Comparison of ENCODE assay signal across 8 cellular contexts in genomic region chr7:74454948-74455804, GRCh38. TPM values are rescaled to one million over a fixed set of nuclear protein-coding genes. Genes with fewer than 3 reads are reported as not detected.
DNase-seq lines count a peak whose midpoint lies in the region; ATAC-seq and TF ChIP-seq lines count a peak whose summit lies in the region.

No MANE protein-coding gene starts in this region.

- DNase-seq in activated naive CD8-positive, alpha-beta T cell treated with anti-CD3 and anti-CD28 coated beads for 36 hours = no peak
- DNase-seq in coronary artery (ENCODE audit: low spot score) = no peak
- peak in 1 of 2 donors; percentile 36 for DNase-seq in uterus
- no peak for DNase-seq in effector memory CD4-positive, alpha-beta T cell

- H3K9me3 ChIP-seq in mesodermal cell (ENCODE audit: control insufficient read depth, low read length) = no peaks in the 10 kb centered on the region
- no peaks in the 10 kb centered on the region for H3K9me3 ChIP-seq in uterus
- H3K9me3 ChIP-seq in effector memory CD4-positive, alpha-beta T cell (ENCODE audit: control insufficient read depth, low read length) = no peaks in the 10 kb centered on the region

- H3K4me3 ChIP-seq in coronary artery (peak overlapping the region; percentile 94), mesodermal cell (ENCODE audit: extremely low read depth, insufficient read depth, low read length, poor library complexity, severe bottlenecking) (peak overlapping the region; percentile 64), uterus (peak overlapping the region in 1 of 2 donors; percentile 78)
- H3K4me3 ChIP-seq in effector memory CD4-positive, alpha-beta T cell (ENCODE audit: insufficient read depth, low read depth, low read length, poor library complexity, severe bottlenecking) = no peak overlapping the region

- peaks cover 13% of the 10 kb centered on the region for H3K4me1 Mint-ChIP-seq in activated naive CD8-positive, alpha-beta T cell (ENCODE audit: low read depth)
- H3K4me1 Mint-ChIP-seq in activated naive CD8-positive, alpha-beta T cell treated with anti-CD3 and anti-CD28 coated beads for 36 hours = peaks cover 15% of the 10 kb centered on the region

- 77 to 80% methylated on average over 21 to 24 of the region's 24 CpGs for WGBS in mesodermal cell (ENCODE audit: insufficient coverage in 2 of 2), 2 experiments

- TF ChIP-seq CTCF in coronary artery (IDR thresholded peaks at IDR 0.05) (no peak), uterus (IDR thresholded peaks at IDR 0.05) (no peak)

- H3K4me3 Mint-ChIP-seq in activated naive CD8-positive, alpha-beta T cell = peak overlapping the region; percentile 38
- no peak overlapping the region for H3K4me3 Mint-ChIP-seq in activated naive CD8-positive, alpha-beta T cell treated with anti-CD3 and anti-CD28 coated beads for 36 hours

- peaks cover 9% of the 10 kb centered on the region for H3K36me3 ChIP-seq in mesodermal cell (ENCODE audit: control insufficient read depth, insufficient read depth, low read length)
- no peaks in the 10 kb centered on the region for H3K36me3 ChIP-seq in uterus
- no peaks in the 10 kb centered on the region for H3K36me3 ChIP-seq in effector memory CD4-positive, alpha-beta T cell (ENCODE audit: control insufficient read depth, insufficient read depth, low read length)

- H3K36me3 Mint-ChIP-seq in activated naive CD8-positive, alpha-beta T cell = no peaks in the 10 kb centered on the region
- H3K36me3 Mint-ChIP-seq in activated naive CD8-positive, alpha-beta T cell treated with anti-CD3 and anti-CD28 coated beads for 36 hours = no peaks in the 10 kb centered on the region

- no peaks in the 10 kb centered on the region for H3K27me3 ChIP-seq in uterus
- H3K27me3 ChIP-seq in effector memory CD4-positive, alpha-beta T cell (replicated peaks; ENCODE audit: control insufficient read depth, insufficient read depth, low read length, poor library complexity, severe bottlenecking) = no peaks in the 10 kb centered on the region

- no peak overlapping the region for H3K27ac Mint-ChIP-seq in activated naive CD8-positive, alpha-beta T cell
- H3K27ac Mint-ChIP-seq in activated naive CD8-positive, alpha-beta T cell treated with anti-CD3 and anti-CD28 coated beads for 36 hours = no peak overlapping the region

- H3K27me3 Mint-ChIP-seq in activated naive CD8-positive, alpha-beta T cell = no peaks in the 10 kb centered on the region
- H3K27me3 Mint-ChIP-seq in activated naive CD8-positive, alpha-beta T cell treated with anti-CD3 and anti-CD28 coated beads for 36 hours = no peaks in the 10 kb centered on the region

- ATAC-seq in GM19455 (IDR thresholded peaks at IDR 0.05; ENCODE audit: unreplicated experiment) (no peak), GM21528 (IDR thresholded peaks at IDR 0.05; ENCODE audit: low FRiP score, unreplicated experiment) (no peak)

- no peak for TF ChIP-seq POLR2A in uterus (IDR thresholded peaks at IDR 0.05)

- H3K4me1 ChIP-seq in mesodermal cell (ENCODE audit: control insufficient read depth, insufficient read depth, low read length, poor library complexity, severe bottlenecking) (peaks cover 3% of the 10 kb centered on the region), uterus (no peaks in the 10 kb centered on the region)
- peaks cover 14% of the 10 kb centered on the region for H3K4me1 ChIP-seq in effector memory CD4-positive, alpha-beta T cell (ENCODE audit: control insufficient read depth, insufficient read depth, low read length, poor library complexity, severe bottlenecking)

- intact Hi-C loops in uterus (cut with DNase I; ENCODE audit: low total_unique reads) = no loop called here

- no peaks in the 10 kb centered on the region for H3K9me3 Mint-ChIP-seq in activated naive CD8-positive, alpha-beta T cell (ENCODE audit: low read depth)
- no peaks in the 10 kb centered on the region for H3K9me3 Mint-ChIP-seq in activated naive CD8-positive, alpha-beta T cell treated with anti-CD3 and anti-CD28 coated beads for 36 hours

- H3K27ac ChIP-seq in coronary artery = peak overlapping the region; percentile 76 to 79
- peak overlapping the region; percentile 16 for H3K27ac ChIP-seq in mesodermal cell (ENCODE audit: low read depth, low read length, severe bottlenecking)
- peak overlapping the region; percentile 95 to 98 for H3K27ac ChIP-seq in uterus
- no peak overlapping the region for H3K27ac ChIP-seq in effector memory CD4-positive, alpha-beta T cell (ENCODE audit: insufficient read depth, low read length, poor library complexity, severe bottlenecking)

RNA-seq across cellular contexts. Expression of gene GTF2IRD1, which starts 1.5 kb away (rescaled TPM):
- 1 to 10 TPM; 2.0 to 2.2 TPM for total RNA-seq in activated naive CD8-positive, alpha-beta T cell treated with anti-CD3 and anti-CD28 coated beads for 36 hours
- 47.0 TPM for polyA plus RNA-seq in mesodermal cell (2013, experiment 1 of 2)
- polyA plus RNA-seq in mesodermal cell (2013, experiment 2 of 2) = 40.2 TPM
- 10 to 100 TPM; 11.5 to 39.1 (median 22.5) TPM for total RNA-seq in uterus
